14 cellular contexts compared by ENCODE assay signal in genomic region chr15:25706176-25706970, GRCh38.
DNase-seq lines count a peak whose midpoint lies in the region; ATAC-seq and TF ChIP-seq lines count a peak whose summit lies in the region.
"Had no signal": no experiment of that assay in that cellular context is flagged by ENCODE, and none has a peak within 500 bp of the region (broad histone marks: within the 10 kb centered on the region; RNA-seq: fewer than 3 reads in every experiment).

No MANE protein-coding gene starts in this region.

- no peaks in the 10 kb centered on the region for H3K79me2 ChIP-seq in neural progenitor cell (ENCODE audit: low read depth)

- no peak overlapping the region for H3K4me3 ChIP-seq in neural progenitor cell
- H3K4me3 ChIP-seq: BLaER1 treated with 17β-estradiol and CSF1 and Interleukin-3, amounts not matched to agents 10 nM and 100 nM; GM12878; GM23338 had no signal

- intact Hi-C loops in cardiac septum (cut with DNase I), result no loop called here
- intact Hi-C loops in Right ventricle myocardium inferior (cut with DNase I), result loop anchor here (5.0 to 10.0 kb wide), 2 partner anchors 62 to 199 kb away; no protein-coding TSS in a partner anchor

- no peak overlapping the region for H3K27ac ChIP-seq in neural progenitor cell
- H3K27ac ChIP-seq: BLaER1 treated with 17β-estradiol and CSF1 and Interleukin-3, amounts not matched to agents 10 nM and 100 nM had no signal

- H3K4me3 Mint-ChIP-seq in neural progenitor cell, result no peak overlapping the region
- no peak overlapping the region for H3K4me3 Mint-ChIP-seq in stimulated activated effector memory CD8-positive, alpha-beta T cell treated with anti-CD3 and anti-CD28 coated beads, Interleukin-12 subunit alpha, Interleukin-12 subunit beta, amount 100 ng/mL, for 72 hours
- H3K4me3 Mint-ChIP-seq: CD4-positive, alpha-beta memory T cell; GM23338 had no signal

- H3K36me3 Mint-ChIP-seq in neural progenitor cell, result no peaks in the 10 kb centered on the region
- peaks cover 8% of the 10 kb centered on the region for H3K36me3 Mint-ChIP-seq in stimulated activated effector memory CD8-positive, alpha-beta T cell treated with anti-CD3 and anti-CD28 coated beads, Interleukin-12 subunit alpha, Interleukin-12 subunit beta, amount 100 ng/mL, for 72 hours

- H3K4me1 Mint-ChIP-seq in neural progenitor cell, result peaks cover 3% of the 10 kb centered on the region
- no peaks in the 10 kb centered on the region for H3K4me1 Mint-ChIP-seq in stimulated activated effector memory CD8-positive, alpha-beta T cell treated with anti-CD3 and anti-CD28 coated beads, Interleukin-12 subunit alpha, Interleukin-12 subunit beta, amount 100 ng/mL, for 72 hours

- no peak for TF ChIP-seq CTCF in neural progenitor cell (IDR thresholded peaks at IDR 0.05)

- no peaks in the 10 kb centered on the region for H4K20me1 ChIP-seq in neural progenitor cell (ENCODE audit: low read depth)

- H3K27ac Mint-ChIP-seq in neural progenitor cell, result no peak overlapping the region
- peak overlapping the region; percentile 43 for H3K27ac Mint-ChIP-seq in stimulated activated effector memory CD8-positive, alpha-beta T cell treated with anti-CD3 and anti-CD28 coated beads, Interleukin-12 subunit alpha, Interleukin-12 subunit beta, amount 100 ng/mL, for 72 hours
- H3K27ac Mint-ChIP-seq: GM23338 had no signal

- H3K9ac ChIP-seq in neural progenitor cell, result no peak overlapping the region
- H3K9ac ChIP-seq: BLaER1 treated with 17β-estradiol and CSF1 and Interleukin-3, amounts not matched to agents 10 nM and 100 nM had no signal

- no peaks in the 10 kb centered on the region for H3K27me3 ChIP-seq in neural progenitor cell
- H3K27me3 ChIP-seq: BLaER1 treated with 17β-estradiol and CSF1 and Interleukin-3, amounts not matched to agents 10 nM and 100 nM had no signal

- ATAC-seq in Right ventricle myocardium inferior (no peak), HG02870 (IDR thresholded peaks at IDR 0.05; ENCODE audit: unreplicated experiment) (no peak)
- ATAC-seq in stimulated activated effector memory CD8-positive, alpha-beta T cell treated with anti-CD3 and anti-CD28 coated beads, Interleukin-12 subunit alpha, Interleukin-12 subunit beta, amount 100 ng/mL, for 72 hours, result no peak
- ATAC-seq: GM12878, GM23338 had no signal

- H3K27me3 Mint-ChIP-seq in neural progenitor cell (ENCODE audit: insufficient read depth, low read depth), result peaks cover 7% of the 10 kb centered on the region
- H3K27me3 Mint-ChIP-seq: CD4-positive, alpha-beta memory T cell had no signal

- H3K4me1 ChIP-seq in neural progenitor cell, result no peaks in the 10 kb centered on the region
- H3K4me1 ChIP-seq: BLaER1 treated with 17β-estradiol and CSF1 and Interleukin-3, amounts not matched to agents 10 nM and 100 nM had no signal

- no peaks in the 10 kb centered on the region for H3K36me3 ChIP-seq in neural progenitor cell

- H2AFZ ChIP-seq in neural progenitor cell (replicated peaks), result peak overlapping the region; percentile 5
- H2AFZ ChIP-seq: GM23338 had no signal

- no peak overlapping the region for H3K4me2 ChIP-seq in neural progenitor cell
- H3K4me2 ChIP-seq: BLaER1 treated with 17β-estradiol and CSF1 and Interleukin-3, amounts not matched to agents 10 nM and 100 nM; GM23338 had no signal

- no peaks in the 10 kb centered on the region for H3K9me3 ChIP-seq in neural progenitor cell (ENCODE audit: low read depth)
- H3K9me3 ChIP-seq: BLaER1 treated with 17β-estradiol and CSF1 and Interleukin-3, amounts not matched to agents 10 nM and 100 nM had no signal

- H3F3A ChIP-seq in neural progenitor cell (ENCODE audit: low read depth), result no peaks in the 10 kb centered on the region

- DNase-seq in cardiac septum (ENCODE audit: low spot score), result peak; percentile 68
- no peak for DNase-seq in Right ventricle myocardium inferior (ENCODE audit: missing footprints)
- DNase-seq in neural progenitor cell (ENCODE audit: low spot score), result no peak
- no peak for DNase-seq in stimulated activated effector memory CD8-positive, alpha-beta T cell treated with anti-CD3 and anti-CD28 coated beads, Interleukin-12 subunit alpha, Interleukin-12 subunit beta, amount 100 ng/mL, for 72 hours (ENCODE audit: low spot score in 2 of 2)
- no peak for DNase-seq in iPS-NIHi11 (ENCODE audit: low spot score)
- no peak for DNase-seq in NCI-H1694 (lab: John Stamatoyannopoulos, UW)
- DNase-seq: ACHN; CD4-positive, alpha-beta memory T cell; DMS79; H7 had no signal

- H3K9me3 Mint-ChIP-seq in neural progenitor cell, result no peaks in the 10 kb centered on the region
- H3K9me3 Mint-ChIP-seq in stimulated activated effector memory CD8-positive, alpha-beta T cell treated with anti-CD3 and anti-CD28 coated beads, Interleukin-12 subunit alpha, Interleukin-12 subunit beta, amount 100 ng/mL, for 72 hours, result no peaks in the 10 kb centered on the region
- H3K9me3 Mint-ChIP-seq: CD4-positive, alpha-beta memory T cell; GM23338 had no signal
